Comparison of ENCODE assay signal across 8 cellular contexts in genomic region chr7:129724796-129725195, GRCh38.
"Had no signal": no experiment of that assay in that cellular context is flagged by ENCODE, and none has a peak within 500 bp of the region (broad histone marks: within the 10 kb centered on the region; RNA-seq: fewer than 3 reads in every experiment).

No MANE protein-coding gene starts in this region.

- H3K9me3 ChIP-seq: HAP-1 had no signal

- H2AFZ ChIP-seq: GM23248 had no signal

- DNase-seq: GM23248, GOT3, H7, KG1 had no signal

- H3K27ac Mint-ChIP-seq: IgD-negative memory B cell had no signal

- ATAC-seq: HCT116 had no signal

- H3K27me3 Mint-ChIP-seq: IgD-negative memory B cell had no signal

- H3K4me1 Mint-ChIP-seq: IgD-negative memory B cell had no signal

- H3K4me3 ChIP-seq: GM23248, HAP-1 had no signal

- H3K9ac ChIP-seq: GM23248 had no signal

- FAIRE-seq: HTR-8/SVneo had no signal

- H3K9me3 Mint-ChIP-seq: IgD-negative memory B cell had no signal

- H3K4me3 Mint-ChIP-seq: IgD-negative memory B cell had no signal

- H3K27ac ChIP-seq: GM23248 had no signal
